23 cellular contexts compared by ENCODE assay signal in genomic region chr5:62457071-62457470, GRCh38. TPM values are rescaled to one million over a fixed set of nuclear protein-coding genes. Genes with fewer than 3 reads are reported as not detected.
DNase-seq lines count a peak whose midpoint lies in the region; ATAC-seq, FAIRE-seq and TF ChIP-seq lines count a peak whose summit lies in the region.
"Had no signal": no experiment of that assay in that cellular context is flagged by ENCODE, and none has a peak within 500 bp of the region (broad histone marks: within the 10 kb centered on the region; RNA-seq: fewer than 3 reads in every experiment).

No MANE protein-coding gene starts in this region.

- intact Hi-C loops in esophagus squamous epithelium (cut with DNase I) = no loop called here
- intact Hi-C loops in Right ventricle myocardium inferior (cut with DNase I) = no loop called here
- intact Hi-C loops in Caco-2 (cut with micrococcal nuclease; ENCODE audit: unreplicated experiment) = no loop called here

- TF ChIP-seq POLR2A in esophagus squamous epithelium (IDR thresholded peaks at IDR 0.05) = no peak

- H3K4me1 ChIP-seq in esophagus squamous epithelium (peaks cover 0 to 26% (median 4%) of the 10 kb centered on the region in 3 donors), Caco-2 (peaks cover 21% of the 10 kb centered on the region)
- H3K4me1 ChIP-seq: gastrocnemius medialis, parathyroid adenoma had no signal

- no peak overlapping the region for H3K27ac Mint-ChIP-seq in Caco-2 (ENCODE audit: unreplicated experiment)
- H3K27ac Mint-ChIP-seq: activated naive CD8-positive, alpha-beta T cell treated with anti-CD3 and anti-CD28 coated beads, Interleukin-2, amount 10 ng/mL, durations not matched to agents 7 days and 5 days had no signal

- H3K4me3 Mint-ChIP-seq in Caco-2 (ENCODE audit: unreplicated experiment) = no peak overlapping the region
- H3K4me3 Mint-ChIP-seq: activated naive CD8-positive, alpha-beta T cell treated with anti-CD3 and anti-CD28 coated beads, Interleukin-2, amount 10 ng/mL, durations not matched to agents 7 days and 5 days; naive B cell had no signal

- no TSS peak for BruUV-seq in Caco-2 (replicated peaks; lab: Mats Ljungman, UMichigan)

- 64 to 79% methylated on average over 1 of the region's 1 CpG for WGBS in esophagus squamous epithelium, 2 donors

- TF ChIP-seq CTCF in bronchial epithelial cell (IDR thresholded peaks at IDR 0.05; ENCODE audit: insufficient read depth, low read length, severe bottlenecking) (no peak), esophagus squamous epithelium (IDR thresholded peaks at IDR 0.05) (no peak), Caco-2 (IDR thresholded peaks at IDR 0.05; ENCODE audit: insufficient read depth in 1 of 2, low read depth in 1 of 2, low read length in 1 of 2, severe bottlenecking in 1 of 2, unreplicated experiment in 1 of 2) (no peak)

- H3K36me3 ChIP-seq in MG63 (peaks cover 5% of the 10 kb centered on the region), bronchial epithelial cell (ENCODE audit: control insufficient read depth, insufficient read depth, low read length) (peaks cover 3% of the 10 kb centered on the region), esophagus squamous epithelium (peaks cover 0 to 25% (median 0%) of the 10 kb centered on the region in 3 donors), Caco-2 (ENCODE audit: control insufficient read depth, insufficient read depth, low read length) (0 out of 2 replicates have a peak, but pooled peaks cover 1% of the 10 kb centered on the region)

- ATAC-seq in Right ventricle myocardium inferior = no peak
- ATAC-seq: gastrocnemius medialis, GM12878, lower lobe of right lung had no signal

- H3K27me3 Mint-ChIP-seq in Caco-2 (ENCODE audit: insufficient read depth, unreplicated experiment) = no peaks in the 10 kb centered on the region
- H3K27me3 Mint-ChIP-seq: activated naive CD8-positive, alpha-beta T cell treated with anti-CD3 and anti-CD28 coated beads, Interleukin-2, amount 10 ng/mL, durations not matched to agents 7 days and 5 days; naive B cell had no signal

- no peak overlapping the region for H3K4me3 ChIP-seq in MG63
- H3K4me3 ChIP-seq in bronchial epithelial cell (ENCODE audit: low read depth, low read length) = no peak overlapping the region
- H3K4me3 ChIP-seq in esophagus squamous epithelium = no peak overlapping the region
- H3K4me3 ChIP-seq in Caco-2 (ENCODE audit: low read depth, low read length) = no peak overlapping the region
- H3K4me3 ChIP-seq: gastrocnemius medialis, GM12878, lower lobe of right lung had no signal

- peaks cover 11% of the 10 kb centered on the region for H3K36me3 Mint-ChIP-seq in Caco-2 (ENCODE audit: insufficient read depth, unreplicated experiment)

- no peaks in the 10 kb centered on the region for H3K27me3 ChIP-seq in MG63
- no peaks in the 10 kb centered on the region for H3K27me3 ChIP-seq in bronchial epithelial cell (ENCODE audit: control insufficient read depth, insufficient read depth, low read length)
- H3K27me3 ChIP-seq in esophagus squamous epithelium = no peaks in the 10 kb centered on the region
- H3K27me3 ChIP-seq in Caco-2 (replicated peaks; ENCODE audit: control insufficient read depth, insufficient read depth, low read length) = no peaks in the 10 kb centered on the region
- H3K27me3 ChIP-seq: gastrocnemius medialis had no signal

- peak; percentile 64 for DNase-seq in EL
- DNase-seq in MG63 = peak; percentile 44
- peak; percentile 65 for DNase-seq in bronchial epithelial cell (ENCODE audit: low read depth)
- DNase-seq in kidney tubule cell (ENCODE audit: low spot score) = peak; percentile 9
- no peak for DNase-seq in esophagus squamous epithelium (lab: John Stamatoyannopoulos, UW)
- no peak for DNase-seq in DMS79 treated with DMSO at 0.1 percent for 48 hours (lab: John Stamatoyannopoulos, UW)
- no peak for DNase-seq in Right ventricle myocardium inferior (ENCODE audit: missing footprints)
- DNase-seq in Caco-2 = no peak
- DNase-seq: activated CD4-positive, alpha-beta T cell treated with anti-CD3 and anti-CD28 coated beads, Interleukin-2, amount 50 U/mL, for 48 hours; activated naive CD8-positive, alpha-beta T cell treated with anti-CD3 and anti-CD28 coated beads, Interleukin-2, amount 10 ng/mL, durations not matched to agents 7 days and 5 days; activated T-cell treated with anti-CD3 and anti-CD28 coated beads, Interleukin-2, amount 50 U/mL, for 48 hours; COR-L47; gastrocnemius medialis; lower lobe of right lung; naive B cell; NCI-H1048; NCI-H2107; NCI-H526 treated with DMSO at 0.1 percent for 48 hours; stimulated activated CD4-positive, alpha-beta T cell treated with anti-CD3 and anti-CD28 coated beads, Interleukin-2, amount 100 ng/mL, for 48 hours; substantia nigra had no signal

- no peak overlapping the region for H3K27ac ChIP-seq in esophagus squamous epithelium
- H3K27ac ChIP-seq: gastrocnemius medialis, lower lobe of right lung, parathyroid adenoma had no signal

- POLR2A ChIA-PET in Caco-2 (lab: Charles Lee) = no interaction called here

- FAIRE-seq in bronchial epithelial cell (lab: Jason Lieb, UNC) = no peak
- FAIRE-seq: G401.6, GM12878 had no signal

- H3K9me3 ChIP-seq in MG63 (no peaks in the 10 kb centered on the region), esophagus squamous epithelium (no peaks in the 10 kb centered on the region), Caco-2 (no peaks in the 10 kb centered on the region)
- H3K9me3 ChIP-seq: gastrocnemius medialis, lower lobe of right lung had no signal

- H3K9me3 Mint-ChIP-seq in Caco-2 (ENCODE audit: unreplicated experiment) = no peaks in the 10 kb centered on the region
- H3K9me3 Mint-ChIP-seq: activated naive CD8-positive, alpha-beta T cell treated with anti-CD3 and anti-CD28 coated beads, Interleukin-2, amount 10 ng/mL, durations not matched to agents 7 days and 5 days; naive B cell had no signal

- CTCF ChIA-PET in Caco-2 (lab: Charles Lee) = interaction anchor here (0.7 kb wide), 1 partner anchor 13 kb away, joined by 5 read pairs; no protein-coding TSS in a partner anchor

- peaks cover 12% of the 10 kb centered on the region for H3K4me1 Mint-ChIP-seq in Caco-2 (ENCODE audit: low read depth, unreplicated experiment)
- H3K4me1 Mint-ChIP-seq: activated naive CD8-positive, alpha-beta T cell treated with anti-CD3 and anti-CD28 coated beads, Interleukin-2, amount 10 ng/mL, durations not matched to agents 7 days and 5 days had no signal

RNA-seq across cellular contexts. Expression of gene IPO11, which starts 44.5 kb away (rescaled TPM):
- 26.6 and 27.6 TPM in 2 replicates for total RNA-seq in MG63 (2014; rRNA removed; shearing (Covaris generic); ENCODE audit: low replicate concordance)
- total RNA-seq in bronchial epithelial cell = 22.4 and 23.9 TPM in 2 replicates
- 10 to 100 TPM in 3 of 4 donors, 1 to 10 TPM in 1; 8.8 to 29.0 (median 20.3) TPM for total RNA-seq in esophagus squamous epithelium
- total RNA-seq in Right ventricle myocardium inferior = 34.5 TPM
- total RNA-seq in Caco-2 (2022) = 50.5 and 54.1 TPM in 2 replicates

RNA-seq across cellular contexts. Expression of gene DIMT1, which starts 53.4 kb away (rescaled TPM):
- 61.4 and 63.6 TPM in 2 replicates for total RNA-seq in MG63 (2014; rRNA removed; shearing (Covaris generic); ENCODE audit: low replicate concordance)
- total RNA-seq in bronchial epithelial cell (17.3 and 24.0 TPM in 2 replicates), esophagus squamous epithelium (10 to 100 TPM; 18.8 to 38.5 (median 26.8) TPM), Right ventricle myocardium inferior (16.4 TPM), Caco-2 (2022) (31.8 and 33.4 TPM in 2 replicates)

Comparison
In these comparisons a context has a peak if more than half of its experiments do, and no peak if none do; other contexts are left out.
1. DNase-seq: peak in EL (single experiment), MG63 (single experiment), bronchial epithelial cell (single experiment) and kidney tubule cell (single experiment); none in esophagus squamous epithelium (single experiment), DMS79 treated with DMSO at 0.1 percent for 48 hours (single experiment), Right ventricle myocardium inferior (single experiment) and Caco-2 (0 of 2).